Comparison of ENCODE assay signal across 16 cellular contexts in genomic region chr22:24059793-24060192, GRCh38. TPM values are rescaled to one million over a fixed set of nuclear protein-coding genes. Genes with fewer than 3 reads are reported as not detected.
DNase-seq lines count a peak whose midpoint lies in the region; ATAC-seq and TF ChIP-seq lines count a peak whose summit lies in the region.
"Had no signal": no experiment of that assay in that cellular context is flagged by ENCODE, and none has a peak within 500 bp of the region (broad histone marks: within the 10 kb centered on the region; RNA-seq: fewer than 3 reads in every experiment).

No MANE protein-coding gene starts in this region.

- TF ChIP-seq CTCF in OCI-LY1 (IDR thresholded peaks at IDR 0.05; ENCODE audit: low read length) (no peak), progenitor cell of endocrine pancreas (IDR thresholded peaks at IDR 0.05; ENCODE audit: unreplicated experiment) (no peak)

- H3K36me3 ChIP-seq in ACC112 (ENCODE audit: insufficient read depth, low read length) (peaks cover 31% of the 10 kb centered on the region), OCI-LY1 (ENCODE audit: insufficient read depth, low read length) (peaks cover 69% of the 10 kb centered on the region), trophoblast cell (ENCODE audit: control insufficient read depth in 1 of 2, insufficient read depth in 2 of 2, low read length in 2 of 2) (peaks cover 64 to 79% of the 10 kb centered on the region in 2 experiments)

- H3K4me3 ChIP-seq in ACC112 (ENCODE audit: low read depth, low read length) (no peak overlapping the region; the same call in 1 of the 2 replicates), OCI-LY1 (ENCODE audit: low read depth, low read length, poor library complexity, severe bottlenecking) (no peak overlapping the region), trophoblast cell (ENCODE audit: low read depth, low read length) (no peak overlapping the region)

- H3K9me3 ChIP-seq in OCI-LY1 (ENCODE audit: low read length): no peaks in the 10 kb centered on the region
- peaks cover 4% of the 10 kb centered on the region for H3K9me3 ChIP-seq in trophoblast cell (ENCODE audit: insufficient read depth, low read depth, low read length)

- no peaks in the 10 kb centered on the region for H3K9me2 ChIP-seq in OCI-LY1 (ENCODE audit: low read depth, low read length)

- H3K27me3 ChIP-seq in ACC112 (ENCODE audit: insufficient read depth, low read length) (no peaks in the 10 kb centered on the region), OCI-LY1 (ENCODE audit: insufficient read depth, low read length) (no peaks in the 10 kb centered on the region), trophoblast cell (ENCODE audit: insufficient read depth, low read length) (no peaks in the 10 kb centered on the region)

- H2AK5ac ChIP-seq in trophoblast cell (ENCODE audit: low read length): no peak overlapping the region

- H2BK5ac ChIP-seq in trophoblast cell (ENCODE audit: low read depth, low read length, poor library complexity): no peak overlapping the region

- no peak overlapping the region for H3K18ac ChIP-seq in trophoblast cell (ENCODE audit: low read length)

- H3K4me2 ChIP-seq in OCI-LY1 (ENCODE audit: low read length) (no peak overlapping the region), trophoblast cell (ENCODE audit: low read length) (no peak overlapping the region)

- no peak overlapping the region for H2BK120ac ChIP-seq in trophoblast cell (ENCODE audit: insufficient read depth, low read length, poor library complexity)

- H2AFZ ChIP-seq in ACC112 (ENCODE audit: low read length, unreplicated experiment) (no peak overlapping the region), OCI-LY1 (ENCODE audit: low read length) (no peak overlapping the region), trophoblast cell (ENCODE audit: insufficient read depth, low read length, poor library complexity) (no peak overlapping the region)

- H3K9me3 Mint-ChIP-seq in effector memory CD8-positive, alpha-beta T cell: no peaks in the 10 kb centered on the region
- H3K9me3 Mint-ChIP-seq in progenitor cell of endocrine pancreas (ENCODE audit: low read depth): no peaks in the 10 kb centered on the region
- H3K9me3 Mint-ChIP-seq: activated naive CD4-positive, alpha-beta T cell treated with anti-CD3 and anti-CD28 coated beads, Interleukin-2, amount 10 ng/mL, durations not matched to agents 7 days and 5 days had no signal

- DNase-seq in effector memory CD8-positive, alpha-beta T cell: no peak
- DNase-seq in progenitor cell of endocrine pancreas (ENCODE audit: low spot score, unreplicated experiment) (no peak), foreskin melanocyte (no peak), trophoblast cell (no peak)
- DNase-seq: activated naive CD4-positive, alpha-beta T cell treated with anti-CD3 and anti-CD28 coated beads, Interleukin-2, amount 10 ng/mL, durations not matched to agents 7 days and 5 days; erythroblast; H7; NCI-H1105; NCI-H2227 treated with DMSO at 0.1 percent for 48 hours; stimulated activated naive CD4-positive, alpha-beta T cell had no signal

- H4K12ac ChIP-seq in trophoblast cell (ENCODE audit: low read depth, low read length): no peak overlapping the region

- peak overlapping the region; percentile 20 to 86 for H3K27ac Mint-ChIP-seq in effector memory CD8-positive, alpha-beta T cell
- H3K27ac Mint-ChIP-seq in progenitor cell of endocrine pancreas: peak overlapping the region; percentile 31

- H3F3A ChIP-seq in OCI-LY1 (ENCODE audit: insufficient read depth, low read length): no peaks in the 10 kb centered on the region

- no peak overlapping the region for H2BK12ac ChIP-seq in trophoblast cell (ENCODE audit: low read length)

- no peak overlapping the region for H4K8ac ChIP-seq in trophoblast cell (ENCODE audit: low read depth, low read length)

- H3K23ac ChIP-seq in trophoblast cell (ENCODE audit: low read length): no peak overlapping the region

- no peak for ATAC-seq in effector memory CD8-positive, alpha-beta T cell (replicated peaks)
- ATAC-seq in GM19023 (IDR thresholded peaks at IDR 0.05; ENCODE audit: unreplicated experiment) (no peak), esophagus mucosa (no peak)

- H3K27ac ChIP-seq in ACC112 (ENCODE audit: low read depth, low read length) (peak overlapping the region; percentile 95), OCI-LY1 (ENCODE audit: low read depth, low read length, poor library complexity, severe bottlenecking) (peak overlapping the region; percentile 81), trophoblast cell (ENCODE audit: low read depth, low read length) (no peak overlapping the region)

- H3K4me1 ChIP-seq in ACC112 (ENCODE audit: control insufficient read depth, insufficient read depth, low read length, unreplicated experiment): peaks cover 32% of the 10 kb centered on the region
- H3K4me1 ChIP-seq in OCI-LY1 (ENCODE audit: insufficient read depth, low read length, severe bottlenecking): peaks cover 20% of the 10 kb centered on the region
- no peaks in the 10 kb centered on the region for H3K4me1 ChIP-seq in trophoblast cell (ENCODE audit: control insufficient read depth in 1 of 2, insufficient read depth in 2 of 2, low read length in 2 of 2)

- no peaks in the 10 kb centered on the region for H4K20me1 ChIP-seq in OCI-LY1 (ENCODE audit: insufficient read depth, low read length)

- H3K4ac ChIP-seq in trophoblast cell (ENCODE audit: low read depth, low read length): no peak overlapping the region

- H3K79me2 ChIP-seq in ACC112 (ENCODE audit: control insufficient read depth, insufficient read depth, low read length, unreplicated experiment) (peaks cover 2% of the 10 kb centered on the region), OCI-LY1 (ENCODE audit: insufficient read depth, low read length) (no peaks in the 10 kb centered on the region), trophoblast cell (ENCODE audit: control insufficient read depth, insufficient read depth, low read length, poor library complexity) (no peaks in the 10 kb centered on the region)

- no peak overlapping the region for H3K9ac ChIP-seq in OCI-LY1 (ENCODE audit: low read length)
- no peak overlapping the region for H3K9ac ChIP-seq in trophoblast cell (ENCODE audit: low read length)

- H3K4me1 Mint-ChIP-seq in effector memory CD8-positive, alpha-beta T cell (ENCODE audit: low read depth in 2 of 2): peaks cover 10 to 15% of the 10 kb centered on the region in 2 donors
- H3K4me1 Mint-ChIP-seq in progenitor cell of endocrine pancreas (ENCODE audit: low read depth): no peaks in the 10 kb centered on the region

- no peaks in the 10 kb centered on the region for H3K79me1 ChIP-seq in trophoblast cell (ENCODE audit: low read length)

- WGBS in trophoblast cell (ENCODE audit: extremely low coverage, insufficient coverage, insufficient read length): no CpG with 5 or more reads among the region's 9 CpGs

- H4K91ac ChIP-seq in trophoblast cell (ENCODE audit: low read depth, low read length): no peak overlapping the region

- peaks cover 54% of the 10 kb centered on the region for H3K36me3 Mint-ChIP-seq in effector memory CD8-positive, alpha-beta T cell (ENCODE audit: insufficient read depth)
- peaks cover 34% of the 10 kb centered on the region for H3K36me3 Mint-ChIP-seq in progenitor cell of endocrine pancreas (ENCODE audit: insufficient read depth)

- no peaks in the 10 kb centered on the region for H3K27me3 Mint-ChIP-seq in effector memory CD8-positive, alpha-beta T cell
- no peaks in the 10 kb centered on the region for H3K27me3 Mint-ChIP-seq in progenitor cell of endocrine pancreas
- H3K27me3 Mint-ChIP-seq: activated naive CD4-positive, alpha-beta T cell treated with anti-CD3 and anti-CD28 coated beads, Interleukin-2, amount 10 ng/mL, durations not matched to agents 7 days and 5 days had no signal

- no peak overlapping the region for H3K14ac ChIP-seq in trophoblast cell (ENCODE audit: low read length)

- no peak overlapping the region for H3K4me3 Mint-ChIP-seq in effector memory CD8-positive, alpha-beta T cell
- H3K4me3 Mint-ChIP-seq in progenitor cell of endocrine pancreas (ENCODE audit: low read depth): no peak overlapping the region
- H3K4me3 Mint-ChIP-seq: activated naive CD4-positive, alpha-beta T cell treated with anti-CD3 and anti-CD28 coated beads, Interleukin-2, amount 10 ng/mL, durations not matched to agents 7 days and 5 days had no signal

RNA-seq across cellular contexts. Expression of gene CABIN1, which starts 48.7 kb away (rescaled TPM):
- total RNA-seq in progenitor cell of endocrine pancreas (91.4 and 102 TPM in 2 replicates), esophagus mucosa (25.3 TPM)
- polyA plus RNA-seq in trophoblast cell (2013): 23.6 and 24.2 TPM in 2 replicates

RNA-seq across cellular contexts. Expression of gene GSTT4, which starts 54.5 kb away (rescaled TPM):
- total RNA-seq in progenitor cell of endocrine pancreas (not detected in 2 replicates), esophagus mucosa (not detected)
- polyA plus RNA-seq in trophoblast cell (2013): not detected in 2 replicates
- total RNA-seq: H7, liver had no signal
- polyA plus RNA-seq: liver, neural cell had no signal
